18 cellular contexts compared by ENCODE assay signal in genomic region chr5:155129513-155129880, GRCh38.
"Had no signal": no experiment of that assay in that cellular context is flagged by ENCODE, and none has a peak within 500 bp of the region (broad histone marks: within the 10 kb centered on the region; RNA-seq: fewer than 3 reads in every experiment).

No MANE protein-coding gene starts in this region.

- H3K4me3 ChIP-seq: colonic mucosa, esophagus muscularis mucosa, mucosa of descending colon, tibial nerve, upper lobe of right lung, vagina had no signal

- ATAC-seq: mucosa of descending colon; naive thymus-derived CD8-positive, alpha-beta T cell; right cardiac atrium; stimulated activated effector memory CD8-positive, alpha-beta T cell treated with anti-CD3 and anti-CD28 coated beads, Interleukin-12 subunit alpha, Interleukin-12 subunit beta, amount 100 ng/mL, for 72 hours; upper lobe of right lung had no signal

- H3K36me3 ChIP-seq: colonic mucosa, esophagus muscularis mucosa, neutrophil, tibial nerve, upper lobe of right lung, vagina had no signal

- DNase-seq: colonic mucosa; dermis blood vessel endothelial cell; foreskin fibroblast; hippocampal formation; kidney glomerular epithelial cell; mucosa of descending colon; naive thymus-derived CD8-positive, alpha-beta T cell; right cardiac atrium; small intestine; stimulated activated CD4-positive, alpha-beta T cell treated with anti-CD3 and anti-CD28 coated beads, Interleukin-12 subunit alpha, Interleukin-12 subunit beta, amount 100 ng/mL, for 4 hours; stimulated activated CD4-positive, alpha-beta T cell treated with anti-CD3 and anti-CD28 coated beads, Interleukin-2, amount 100 ng/mL, for 48 hours; stimulated activated CD8-positive, alpha-beta memory T cell treated with anti-CD3 and anti-CD28 coated beads, Interleukin-4, amount 100 ng/mL, for 48 hours; upper lobe of right lung had no signal

- H3K27me3 ChIP-seq: colonic mucosa, esophagus muscularis mucosa, neutrophil, tibial nerve, upper lobe of right lung, vagina had no signal

- H3K4me1 ChIP-seq: colonic mucosa, tibial nerve, upper lobe of right lung, vagina had no signal

- H3K27ac ChIP-seq: colonic mucosa, esophagus muscularis mucosa, neutrophil, tibial nerve, upper lobe of right lung, vagina had no signal

- H3K9me3 ChIP-seq: colonic mucosa, esophagus muscularis mucosa, mucosa of descending colon, neutrophil, tibial nerve, upper lobe of right lung, vagina had no signal
